ENCODE assay signal across 8 cellular contexts in the genomic region with DNA sequence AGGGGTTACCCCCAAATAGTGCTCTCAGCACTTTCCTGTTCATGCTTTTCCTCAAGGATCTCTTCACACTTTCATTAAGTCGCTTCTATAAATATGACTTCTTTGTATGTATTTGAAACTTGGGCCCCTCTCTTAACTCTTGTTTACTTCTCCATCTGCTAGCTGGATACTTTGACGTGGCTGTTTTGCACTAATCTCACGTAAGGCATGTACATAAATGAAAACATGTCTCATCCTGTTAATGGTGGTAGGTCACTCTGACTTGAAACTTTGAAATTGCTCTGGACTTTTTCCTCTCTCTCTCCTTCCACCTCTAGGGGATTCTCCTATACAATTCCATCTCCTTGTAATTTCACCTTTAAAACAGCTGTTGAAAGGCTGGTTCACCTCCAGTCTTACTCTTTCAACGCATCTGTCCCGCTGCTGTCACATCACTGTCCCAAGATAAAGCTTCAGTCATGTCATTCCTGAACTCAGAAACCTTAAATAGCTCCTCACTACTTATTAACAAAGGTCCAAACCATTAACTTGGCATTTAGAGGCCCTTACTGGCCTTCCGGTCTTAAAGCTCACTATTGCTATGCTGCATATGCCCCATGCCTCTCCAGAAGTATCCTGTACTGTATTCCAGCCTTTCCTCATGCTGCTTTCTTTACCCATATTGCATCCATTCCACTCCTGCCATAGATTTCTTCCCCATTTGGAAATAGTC. TPM values are rescaled to one million over a fixed set of nuclear protein-coding genes. Genes with fewer than 3 reads are reported as not detected.
DNase-seq lines count a peak whose midpoint lies in the region; ATAC-seq and TF ChIP-seq lines count a peak whose summit lies in the region.

No MANE protein-coding gene starts in this region.

- TF ChIP-seq CTCF in GM12865 (IDR thresholded peaks at IDR 0.05; ENCODE audit: insufficient read depth, low read depth, low read length, missing control alignments) = no peak

- H3K4me3 ChIP-seq in GM12865 (ENCODE audit: low read depth, low read length) (peak overlapping the region; percentile 69), SK-N-MC (peak overlapping the region; percentile 94)

- DNase-seq in GM12865 (ENCODE audit: low read depth) (peak; percentile 13), SK-N-MC (ENCODE audit: low read depth, low spot score) (no peak), fibroblast of peridontal ligament (ENCODE audit: extremely low read depth) (peak; percentile 30), renal cortical epithelial cell (ENCODE audit: low read depth) (peak; percentile 63), AG20443 (ENCODE audit: low spot score) (no peak), NCI-H187 (lab: John Stamatoyannopoulos, UW) (no peak), Ammon's horn (ENCODE audit: low spot score) (no peak)

- no peak overlapping the region for H3K27ac ChIP-seq in SK-N-MC

- peaks cover 10% of the 10 kb centered on the region for H3K36me3 ChIP-seq in SK-N-MC (ENCODE audit: insufficient read depth, low read length)

- H3K9me3 ChIP-seq in SK-N-MC (ENCODE audit: low read depth, low read length) = no peaks in the 10 kb centered on the region

- ATAC-seq in GM21825 (IDR thresholded peaks at IDR 0.05; ENCODE audit: unreplicated experiment) = no peak

- H3K9ac ChIP-seq in SK-N-MC (ENCODE audit: insufficient read length) = peak overlapping the region; percentile 98

RNA-seq across cellular contexts. Expression of gene BLOC1S6, which starts 1.2 kb away (rescaled TPM):
- 51.5 and 88.2 TPM in 2 replicates for total RNA-seq in renal cortical epithelial cell

RNA-seq across cellular contexts. Expression of gene SQOR, which starts 46.5 kb away (rescaled TPM):
- total RNA-seq in renal cortical epithelial cell = 57.4 and 313 TPM in 2 replicates

Comparison
In these comparisons a context has a peak if more than half of its experiments do, and no peak if none do; other contexts are left out.
1. DNase-seq: peak in GM12865 (single experiment), fibroblast of peridontal ligament (single experiment) and renal cortical epithelial cell (single experiment); none in SK-N-MC (single experiment), AG20443 (single experiment), NCI-H187 (0 of 2) and Ammon's horn (single experiment).